In the genomic region with DNA sequence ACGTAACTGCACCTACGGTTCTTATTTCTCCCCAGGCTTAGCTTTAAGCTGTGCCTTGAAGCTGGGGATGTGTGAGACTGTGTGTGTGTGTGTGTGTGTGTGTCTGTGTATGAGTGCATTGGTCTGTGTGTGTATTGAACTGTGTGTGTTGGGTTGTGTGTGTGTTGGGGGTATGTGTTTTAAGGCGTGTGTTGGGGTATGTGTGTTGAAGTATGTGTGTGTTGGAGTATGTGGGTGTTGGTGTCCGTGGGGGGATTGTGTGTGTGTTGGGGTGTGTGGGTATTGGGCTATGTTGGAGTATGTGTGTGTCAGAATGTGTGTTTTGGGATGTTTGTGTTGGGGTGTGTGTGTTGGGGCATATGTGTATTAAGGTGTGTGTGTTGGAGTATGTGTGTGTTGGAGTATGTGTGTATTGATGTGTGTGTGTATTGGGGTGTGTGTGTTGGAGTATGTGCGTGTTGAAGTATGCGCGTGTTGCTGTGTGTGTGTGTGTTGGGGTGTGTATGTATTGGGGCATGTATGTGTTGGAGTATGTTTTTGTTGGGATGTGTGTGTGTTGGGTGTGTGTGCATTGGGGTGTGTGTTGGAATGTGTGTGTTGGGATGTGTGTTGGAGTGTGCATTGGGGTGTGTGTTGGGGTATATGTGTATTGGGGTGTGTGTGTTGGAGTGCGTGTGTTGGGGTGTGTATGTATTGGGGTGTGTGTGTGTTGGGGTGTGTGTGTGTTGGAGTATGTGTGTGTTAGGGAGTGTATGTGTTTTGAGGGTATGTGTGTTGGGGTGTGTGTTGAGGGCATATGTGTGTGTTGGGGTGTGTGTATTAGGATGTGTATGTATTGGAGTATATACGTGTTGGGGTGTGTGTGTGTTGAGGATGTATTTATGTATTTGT, we compare ENCODE assay signal across 1 cellular context.
TF ChIP-seq lines count a peak whose summit lies in the region.

No MANE protein-coding gene starts in this region.

TF ChIP-seq in IMR-90, 13 proteins besides CTCF, POLR2A, EP300 and RAD21 (continued from another document):
- TF ChIP-seq, protein P1, sequence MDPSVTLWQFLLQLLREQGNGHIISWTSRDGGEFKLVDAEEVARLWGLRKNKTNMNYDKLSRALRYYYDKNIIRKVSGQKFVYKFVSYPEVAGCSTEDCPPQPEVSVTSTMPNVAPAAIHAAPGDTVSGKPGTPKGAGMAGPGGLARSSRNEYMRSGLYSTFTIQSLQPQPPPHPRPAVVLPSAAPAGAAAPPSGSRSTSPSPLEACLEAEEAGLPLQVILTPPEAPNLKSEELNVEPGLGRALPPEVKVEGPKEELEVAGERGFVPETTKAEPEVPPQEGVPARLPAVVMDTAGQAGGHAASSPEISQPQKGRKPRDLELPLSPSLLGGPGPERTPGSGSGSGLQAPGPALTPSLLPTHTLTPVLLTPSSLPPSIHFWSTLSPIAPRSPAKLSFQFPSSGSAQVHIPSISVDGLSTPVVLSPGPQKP (IDR thresholded peaks at IDR 0.05; ENCODE audit: borderline replicate concordance, low read depth, low read length): no peak
- TF ChIP-seq MXI1 (IDR thresholded peaks at IDR 0.05; ENCODE audit: borderline replicate concordance, low read depth, low read length): no peak
- no peak for TF ChIP-seq CEBPB (IDR thresholded peaks at IDR 0.05; ENCODE audit: low read depth, low read length)
- TF ChIP-seq FOS (IDR thresholded peaks at IDR 0.05; ENCODE audit: low read depth, low read length): no peak
- TF ChIP-seq BHLHE40 (IDR thresholded peaks at IDR 0.05; ENCODE audit: low read depth, low read length): no peak
- TF ChIP-seq, protein P2, sequence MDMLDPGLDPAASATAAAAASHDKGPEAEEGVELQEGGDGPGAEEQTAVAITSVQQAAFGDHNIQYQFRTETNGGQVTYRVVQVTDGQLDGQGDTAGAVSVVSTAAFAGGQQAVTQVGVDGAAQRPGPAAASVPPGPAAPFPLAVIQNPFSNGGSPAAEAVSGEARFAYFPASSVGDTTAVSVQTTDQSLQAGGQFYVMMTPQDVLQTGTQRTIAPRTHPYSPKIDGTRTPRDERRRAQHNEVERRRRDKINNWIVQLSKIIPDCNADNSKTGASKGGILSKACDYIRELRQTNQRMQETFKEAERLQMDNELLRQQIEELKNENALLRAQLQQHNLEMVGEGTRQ (IDR thresholded peaks at IDR 0.05; ENCODE audit: low read depth, low read length): no peak
- TF ChIP-seq RFX5 (IDR thresholded peaks at IDR 0.05; ENCODE audit: low read depth, low read length): no peak
